Comparison of ENCODE assay signal across 40 cellular contexts in genomic region chr4:87551361-87551760, GRCh38. TPM values are rescaled to one million over a fixed set of nuclear protein-coding genes. Genes with fewer than 3 reads are reported as not detected.
"Had no signal": no experiment of that assay in that cellular context is flagged by ENCODE, and none has a peak within 500 bp of the region (broad histone marks: within the 10 kb centered on the region; RNA-seq: fewer than 3 reads in every experiment).

No MANE protein-coding gene starts in this region.

- H3K36me3 ChIP-seq: MG63, Peyer's patch had no signal

- H3K27ac Mint-ChIP-seq: activated CD4-positive, alpha-beta memory T cell treated with anti-CD3 and anti-CD28 coated beads, Interleukin-2, amount 10 ng/mL, durations not matched to agents 7 days and 5 days; activated CD8-positive, alpha-beta memory T cell treated with anti-CD3 and anti-CD28 coated beads, Interleukin-2, amount 10 ng/mL, durations not matched to agents 7 days and 5 days; activated naive CD4-positive, alpha-beta T cell treated with anti-CD3 and anti-CD28 coated beads, Interleukin-2, amount 10 ng/mL, durations not matched to agents 7 days and 5 days; activated naive CD8-positive, alpha-beta T cell; activated naive CD8-positive, alpha-beta T cell treated with anti-CD3 and anti-CD28 coated beads, Interleukin-2, amount 50 U/mL, for 24 hours; brain had no signal

- DNase-seq: activated CD4-positive, alpha-beta memory T cell treated with anti-CD3 and anti-CD28 coated beads, Interleukin-2, amount 10 ng/mL, durations not matched to agents 7 days and 5 days; activated CD4-positive, alpha-beta T cell treated with anti-CD3 and anti-CD28 coated beads for 1 hour; activated CD4-positive, alpha-beta T cell treated with anti-CD3 and anti-CD28 coated beads for 48 hours; activated CD4-positive, CD25-positive, alpha-beta regulatory T cell; activated CD8-positive, alpha-beta memory T cell treated with anti-CD3 and anti-CD28 coated beads for 24 hours; activated CD8-positive, alpha-beta memory T cell treated with anti-CD3 and anti-CD28 coated beads, Interleukin-2, amount 10 ng/mL, durations not matched to agents 7 days and 5 days; activated CD8-positive, alpha-beta memory T cell treated with anti-CD3 and anti-CD28 coated beads, Interleukin-2, amount 50 U/mL, for 48 hours; activated effector memory CD4-positive, alpha-beta T cell treated with Interleukin-2 at 50 U/mL for 16 hours; activated naive CD4-positive, alpha-beta T cell treated with anti-CD3 and anti-CD28 coated beads, Interleukin-2, amount 10 ng/mL, durations not matched to agents 7 days and 5 days; activated naive CD8-positive, alpha-beta T cell treated with anti-CD3 and anti-CD28 coated beads, Interleukin-2, amount 50 U/mL, for 24 hours; activated T-cell treated with anti-CD3 and anti-CD28 coated beads, Interleukin-2, amount 50 U/mL, for 48 hours; anterior cingulate cortex; caudate nucleus; Kasumi-1; KBM-7; MG63; NCI-H1048; NCI-H1105 treated with DMSO at 0.1 percent for 48 hours; NCI-H1436; NCI-H1694; NCI-H1930; NCI-H2081 treated with DMSO at 0.1 percent for 48 hours; NCI-H2171; NCI-H510A; NCI-H526; NCI-H748 treated with DMSO at 0.1 percent for 48 hours; NK-92 treated with Interleukin-12 subunit alpha and Interleukin-12 subunit beta, amount 100 ng/mL, for 24 hours; PC-3; Peyer's patch; RPMI8226; SIG-M5; SW 1271; T-helper 1 cell; T-helper 2 cell; T-helper 9 cell had no signal

- H3K27ac ChIP-seq: Peyer's patch, VCaP had no signal

- H3K4me3 ChIP-seq: MG63, Peyer's patch had no signal

- H3K9me3 Mint-ChIP-seq: activated naive CD4-positive, alpha-beta T cell treated with anti-CD3 and anti-CD28 coated beads, Interleukin-2, amount 10 ng/mL, durations not matched to agents 7 days and 5 days had no signal

- H3K4me1 ChIP-seq: Peyer's patch had no signal

- H3K9me3 ChIP-seq: MG63, Peyer's patch had no signal

- ATAC-seq: activated CD8-positive, alpha-beta memory T cell treated with anti-CD3 and anti-CD28 coated beads, Interleukin-2, amount 10 ng/mL, durations not matched to agents 7 days and 5 days; activated naive CD8-positive, alpha-beta T cell treated with anti-CD3 and anti-CD28 coated beads, Interleukin-2, amount 50 U/mL, for 24 hours; PC-3 had no signal

- H3K27me3 ChIP-seq: MG63, Peyer's patch had no signal

- H3K4me1 Mint-ChIP-seq: activated naive CD4-positive, alpha-beta T cell treated with anti-CD3 and anti-CD28 coated beads, Interleukin-2, amount 10 ng/mL, durations not matched to agents 7 days and 5 days; activated naive CD8-positive, alpha-beta T cell treated with anti-CD3 and anti-CD28 coated beads, Interleukin-2, amount 50 U/mL, for 24 hours; brain had no signal

- H3K4me3 Mint-ChIP-seq: activated CD4-positive, alpha-beta memory T cell treated with anti-CD3 and anti-CD28 coated beads, Interleukin-2, amount 10 ng/mL, durations not matched to agents 7 days and 5 days; activated CD8-positive, alpha-beta memory T cell treated with anti-CD3 and anti-CD28 coated beads, Interleukin-2, amount 10 ng/mL, durations not matched to agents 7 days and 5 days; activated naive CD4-positive, alpha-beta T cell treated with anti-CD3 and anti-CD28 coated beads, Interleukin-2, amount 10 ng/mL, durations not matched to agents 7 days and 5 days; activated naive CD8-positive, alpha-beta T cell; activated naive CD8-positive, alpha-beta T cell treated with anti-CD3 and anti-CD28 coated beads, Interleukin-2, amount 50 U/mL, for 24 hours; brain had no signal

- H3K36me3 Mint-ChIP-seq: activated CD8-positive, alpha-beta memory T cell treated with anti-CD3 and anti-CD28 coated beads, Interleukin-2, amount 10 ng/mL, durations not matched to agents 7 days and 5 days; activated naive CD4-positive, alpha-beta T cell treated with anti-CD3 and anti-CD28 coated beads, Interleukin-2, amount 10 ng/mL, durations not matched to agents 7 days and 5 days; brain had no signal

RNA-seq across cellular contexts. Expression of gene SPARCL1, which starts 22.2 kb away (rescaled TPM):
- total RNA-seq: activated CD4-positive, alpha-beta memory T cell treated with anti-CD3 and anti-CD28 coated beads, Interleukin-2, amount 10 ng/mL, durations not matched to agents 7 days and 5 days; activated CD8-positive, alpha-beta memory T cell treated with anti-CD3 and anti-CD28 coated beads, Interleukin-2, amount 10 ng/mL, durations not matched to agents 7 days and 5 days; bronchial epithelial cell; PC-3; SK-MEL-5 had no signal

RNA-seq across cellular contexts. Expression of gene DSPP, which starts 57.0 kb away (rescaled TPM):
- total RNA-seq: activated CD4-positive, alpha-beta memory T cell treated with anti-CD3 and anti-CD28 coated beads, Interleukin-2, amount 10 ng/mL, durations not matched to agents 7 days and 5 days; activated CD8-positive, alpha-beta memory T cell treated with anti-CD3 and anti-CD28 coated beads, Interleukin-2, amount 10 ng/mL, durations not matched to agents 7 days and 5 days; bronchial epithelial cell; Peyer's patch; SK-MEL-5 had no signal
